Comparison of ENCODE assay signal across 8 cellular contexts in the genomic region with DNA sequence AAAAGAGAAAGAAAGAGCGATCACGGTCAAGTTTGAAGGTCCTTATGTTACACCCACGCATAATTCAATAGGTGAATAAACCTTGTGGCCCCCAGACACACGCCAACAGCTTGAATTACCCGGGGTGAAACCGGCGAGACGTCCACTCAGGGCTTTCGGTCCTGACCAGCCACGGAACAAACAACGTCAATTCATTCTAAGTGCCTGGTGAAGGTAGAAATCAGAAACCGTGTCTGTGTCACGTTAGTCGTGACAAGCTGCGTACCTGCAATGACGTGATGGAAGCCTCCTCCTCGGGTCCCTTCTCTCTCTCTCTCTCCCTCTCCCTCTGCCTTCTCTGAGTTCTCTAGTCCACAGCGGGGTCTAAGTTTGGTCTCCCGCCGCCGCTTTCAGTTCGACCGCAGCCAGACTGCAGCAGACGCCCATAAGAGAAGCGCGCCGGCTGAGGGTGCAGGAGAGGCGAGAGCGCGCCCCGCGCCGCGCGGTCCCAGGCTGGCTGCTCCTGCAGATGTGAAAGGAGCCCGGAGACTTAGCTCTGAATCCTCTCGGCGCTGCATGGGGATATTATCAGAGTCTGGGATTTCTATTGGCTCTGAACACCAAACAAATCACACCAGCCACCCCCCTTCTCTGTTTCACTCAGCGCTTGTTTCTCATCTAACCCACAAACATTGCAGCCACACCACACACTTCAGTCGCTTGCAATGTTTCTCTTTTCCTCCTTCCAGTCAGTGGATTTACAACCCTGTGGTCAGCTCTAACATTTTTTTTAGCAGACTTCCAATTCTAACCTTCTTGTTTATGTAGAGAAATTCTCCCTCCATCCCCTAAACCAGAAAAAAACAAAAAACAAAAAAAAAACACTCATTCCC. TPM values are rescaled to one million over a fixed set of nuclear protein-coding genes. Genes with fewer than 3 reads are reported as not detected.
DNase-seq lines count a peak whose midpoint lies in the region; ATAC-seq lines count a peak whose summit lies in the region.

A gene (minus strand): TSS at position 537 of the 872 bp plus-strand sequence. CDS start 118,680 bp downstream, outside the sequence.

- ATAC-seq in GM18508 (IDR thresholded peaks at IDR 0.05; ENCODE audit: insufficient read depth, unreplicated experiment) (peak; percentile 87), HG03039 (IDR thresholded peaks at IDR 0.05; ENCODE audit: unreplicated experiment) (peak; percentile 95)

- DNase-seq in A172 (ENCODE audit: low spot score) (peak; percentile 84), NCI-H460 (ENCODE audit: extremely low read depth, low read depth) (peak; percentile 82), foreskin melanocyte (peak; percentile 40), nucleus accumbens (lab: John Stamatoyannopoulos, UW) (peak in 39 of 56 donors; percentile 2 to 72 (median 24)), ureter (ENCODE audit: low spot score) (peak; percentile 53)
- peak; percentile 19 for DNase-seq in activated effector memory CD4-positive, alpha-beta T cell treated with Interleukin-2 at 50 U/mL for 16 hours

RNA-seq across cellular contexts. Expression of the gene that starts here (rescaled TPM):
- 0.03 and 0.07 TPM in 2 replicates for total RNA-seq in A172 (2014; rRNA removed; shearing (Covaris generic))
- total RNA-seq in NCI-H460 (2014; rRNA removed; shearing (Covaris generic)), result 44.0 and 50.0 TPM in 2 replicates
- 25.9 and 34.5 TPM in 2 replicates for polyA plus RNA-seq in NCI-H460 (2014; cell fraction: nucleus; rRNA removed)
- total RNA-seq in ureter, result 1.6 TPM

Comparison
In these comparisons a context has a peak if more than half of its experiments do, and no peak if none do; other contexts are left out.
1. Peak in every context shown above with its lines: DNase-seq and ATAC-seq.
2. RNA of the gene that starts here (total RNA-seq): 44.0 to 50.0 TPM in NCI-H460; 1.6 TPM in ureter (single experiment) and 0.03 to 0.07 TPM in A172; every median in the first group is over 10 times any median in the second.
3. Peak in DNase-seq in A172; RNA of the gene not detected or under 1 TPM.
4. DNase-seq: peak in every context shown above with its lines; median percentile 84 in A172; 82 in NCI-H460; 53 in ureter; 40 in foreskin melanocyte; 24 in nucleus accumbens; 19 in activated effector memory CD4-positive, alpha-beta T cell treated with Interleukin-2 at 50 U/mL for 16 hours.